ENCODE assay signal across 8 cellular contexts in genomic region chr11:45872513-45873356, GRCh38. TPM values are rescaled to one million over a fixed set of nuclear protein-coding genes. Genes with fewer than 3 reads are reported as not detected.
A peak's percentile ranks its signal among the peaks of the same experiment; 100 is the strongest.
DNase-seq lines count a peak whose midpoint lies in the region; ATAC-seq, FAIRE-seq and TF ChIP-seq lines count a peak whose summit lies in the region.

No MANE protein-coding gene starts in this region.

- in situ Hi-C loops in K562 (cut with MboI): no loop called here

- H3K9me3 ChIP-seq in OCI-LY3 (ENCODE audit: insufficient read depth, low read length) (no peaks in the 10 kb centered on the region), K562 (replicated peaks; ENCODE audit: control insufficient read depth, insufficient read depth, low read depth, low read length) (no peaks in the 10 kb centered on the region)

- ATAC-seq in K562 (peak; percentile 100), HG02938 (IDR thresholded peaks at IDR 0.05; ENCODE audit: unreplicated experiment) (no peak)

- no peaks in the 10 kb centered on the region for H3K79me2 ChIP-seq in OCI-LY3 (ENCODE audit: low read length)
- no peaks in the 10 kb centered on the region for H3K79me2 ChIP-seq in K562 (ENCODE audit: control insufficient read depth, insufficient read depth, low read length)

- DNase-seq in DMS153 (lab: John Stamatoyannopoulos, UW): peak; percentile 35
- DNase-seq in HPDE6-E6E7 (ENCODE audit: extremely low spot score): peak; percentile 64
- peak; percentile 76 to 81 (median 77) for DNase-seq in K562 (ENCODE audit: extremely low read depth in 1 of 4, low spot score in 3 of 4)
- peak; percentile 58 for DNase-seq in iPS DF 4.7 (ENCODE audit: extremely low read depth, low spot score)
- peak; percentile 18 to 19 for DNase-seq in stimulated activated CD4-positive, alpha-beta T cell treated with anti-CD3 and anti-CD28 coated beads, Interleukin-15, amount 100 ng/mL, for 48 hours (ENCODE audit: low read depth in 2 of 2)
- no peak for DNase-seq in GF-D8 (lab: John Stamatoyannopoulos, UW)

- H4K20me1 ChIP-seq in OCI-LY3 (ENCODE audit: insufficient read depth, low read length): peaks cover 12% of the 10 kb centered on the region
- H4K20me1 ChIP-seq in K562 (replicated peaks; ENCODE audit: control insufficient read depth, insufficient read depth, low read length): peaks cover 12% of the 10 kb centered on the region; the same call in 1 of the 2 replicates

- no peak overlapping the region for H3K9ac ChIP-seq in OCI-LY3 (ENCODE audit: low read length)
- H3K9ac ChIP-seq in K562 (ENCODE audit: insufficient read depth in 1 of 2, low read depth in 2 of 2, low read length in 2 of 2): no peak overlapping the region

- no peaks in the 10 kb centered on the region for H3K27me3 ChIP-seq in OCI-LY3 (ENCODE audit: low read depth, low read length)
- H3K27me3 ChIP-seq in K562 (ENCODE audit: control insufficient read depth in 2 of 2, insufficient read depth in 2 of 2, low read length in 2 of 2): no peaks in the 10 kb centered on the region

- intact Hi-C loops in K562 (cut with micrococcal nuclease): loop anchor here (1.0 to 10.0 kb wide), 2 partner anchors 72 to 134 kb away; no protein-coding TSS in a partner anchor

- BruUV-seq in K562 (replicated peaks; lab: Mats Ljungman, UMichigan): no TSS peak

- CTCF ChIA-PET in K562 (lab: Yijun Ruan, JAX; ENCODE audit: low intra/inter-chr PET ratio): interaction anchor here (0.6 to 1.7 kb wide), 4 partner anchors 96 to 442 kb away, joined by 3 to 6 read pairs (median 4); no protein-coding TSS in a partner anchor

- POLR2A ChIA-PET in K562 (lab: Yijun Ruan, JAX): interaction anchor here (1.0 to 4.4 kb wide), 4 partner anchors 11 to 16 kb away, joined by 3 to 21 read pairs (median 4); no protein-coding TSS in a partner anchor

- H3K9me1 ChIP-seq in K562 (ENCODE audit: control insufficient read depth, insufficient read depth, low read length): no peaks in the 10 kb centered on the region

- peak; percentile 74 to 93 for TF ChIP-seq RAD21 in K562 (CRISPR knock-in tag; conservative IDR thresholded peaks at IDR 0.05 in 1 of 2, IDR thresholded peaks at IDR 0.05 in 1 of 2)

- no peak for TF ChIP-seq EP300 in K562 (IDR thresholded peaks at IDR 0.05; ENCODE audit: low read length)

- TF ChIP-seq POLR2A in K562 (conservative IDR thresholded peaks at IDR 0.05): no peak

- H2AFZ ChIP-seq in OCI-LY3 (ENCODE audit: low read depth, low read length) (no peak overlapping the region), K562 (ENCODE audit: low read depth, low read length) (no peak overlapping the region)

- H3K4me3 ChIP-seq in OCI-LY3 (ENCODE audit: low read length) (no peak overlapping the region), K562 (no peak overlapping the region)

- no peaks in the 10 kb centered on the region for H3K4me1 ChIP-seq in OCI-LY3 (ENCODE audit: low read length)
- peaks cover 0 to 8% of the 10 kb centered on the region in 2 experiments; a peak in 3 of 5 replicates for H3K4me1 ChIP-seq in K562 (replicated peaks in 1 of 2; ENCODE audit: control insufficient read depth in 2 of 2, insufficient read depth in 2 of 2, low read length in 2 of 2)

- H3K27ac ChIP-seq in OCI-LY3 (ENCODE audit: low read length) (no peak overlapping the region), K562 (ENCODE audit: extremely low read depth, low read depth, low read length) (no peak overlapping the region)

- 60% methylated on average over 9 of the region's 10 CpGs for WGBS in K562 (ENCODE audit: insufficient coverage, low coverage, missing lambda C conversion rate)

- no peak overlapping the region for H3K4me2 ChIP-seq in OCI-LY3 (ENCODE audit: low read length)
- no peak overlapping the region for H3K4me2 ChIP-seq in K562 (ENCODE audit: insufficient read depth, low read length)

- TF ChIP-seq CTCF in OCI-LY3 (IDR thresholded peaks at IDR 0.05; ENCODE audit: low read depth, low read length): peak; percentile 60
- peak; percentile 83 to 89 (median 86) for TF ChIP-seq CTCF in K562 (IDR thresholded peaks at IDR 0.05 in 2 of 3, conservative IDR thresholded peaks at IDR 0.05 in 1 of 3; ENCODE audit: insufficient read depth in 2 of 3, low read depth in 1 of 3, low read length in 3 of 3)

- FAIRE-seq in K562 (lab: Jason Lieb, UNC): peak; percentile 78

- H3K36me3 ChIP-seq in OCI-LY3 (replicated peaks; ENCODE audit: low read depth, low read length) (peaks cover 59% of the 10 kb centered on the region), K562 (ENCODE audit: control insufficient read depth, insufficient read depth, low read length) (peaks cover 84% of the 10 kb centered on the region)

RNA-seq across cellular contexts. Expression of gene MAPK8IP1, which starts 12.7 kb away (rescaled TPM):
- total RNA-seq in K562 (2011; cell fraction: chromatin; rRNA removed; ENCODE audit: low replicate concordance): 1.4 and 6.4 TPM in 2 replicates
- total RNA-seq in K562 (2011; cell fraction: nucleolus; rRNA removed): 4.3 and 4.5 TPM in 2 replicates
- 2.4 and 2.6 TPM in 2 replicates for total RNA-seq in K562 (2011; cell fraction: nucleoplasm; rRNA removed)
- total RNA-seq in K562 (2014; rRNA removed): 5.4 and 8.0 TPM in 2 replicates
- total RNA-seq in K562 (2014; rRNA removed; fragmentation: Illumina TruSeq; extraction: Trizol): 0.89 and 1.5 TPM in 2 replicates
- total RNA-seq in K562 (2015; rRNA removed; fragmentation: Illumina TruSeq; extraction: Trizol): 2.1 and 2.3 TPM in 2 replicates
- 6.6 and 6.9 TPM in 2 replicates for total RNA-seq in K562 (2021)
- polyA plus RNA-seq in K562 (2011; rRNA removed): 2.5 and 3.9 TPM in 2 replicates
- polyA plus RNA-seq in K562 (2011; cell fraction: cytosol; rRNA removed): 4.4 and 9.8 TPM in 2 replicates
- 7.2 and 11.0 TPM in 2 replicates for polyA plus RNA-seq in K562 (2011; cell fraction: nucleus; rRNA removed)
- 3.3 and 3.7 TPM in 2 replicates for polyA plus RNA-seq in K562 (2012)
- 2.9 and 4.0 TPM in 2 replicates for polyA plus RNA-seq in K562 (2014; fragmentation: Illumina TruSeq; extraction: Trizol)
- polyA plus RNA-seq in K562 (2014; fragmentation: Nextera tagmentation; extraction: Ambion mirVana): under 1 TPM; 0.13 to 0.14 TPM
- 4.3 and 4.9 TPM in 2 replicates for polyA plus RNA-seq in K562 (2014; rRNA removed)
- 1.6 and 1.7 TPM in 2 replicates for polyA minus RNA-seq in K562 (2011; rRNA and poly(A)+ RNA removed)
- polyA minus RNA-seq in K562 (2011; cell fraction: cytosol; rRNA and poly(A)+ RNA removed): 4.6 and 9.6 TPM in 2 replicates
- 1.5 and 1.7 TPM in 2 replicates for polyA minus RNA-seq in K562 (2011; cell fraction: nucleus; rRNA and poly(A)+ RNA removed)

RNA-seq across cellular contexts. Expression of gene CRY2, which starts 25.5 kb away (rescaled TPM):
- total RNA-seq in K562 (2011; cell fraction: chromatin; rRNA removed; ENCODE audit: low replicate concordance): 74.3 and 112 TPM in 2 replicates
- 59.2 and 64.6 TPM in 2 replicates for total RNA-seq in K562 (2011; cell fraction: nucleolus; rRNA removed)
- total RNA-seq in K562 (2011; cell fraction: nucleoplasm; rRNA removed): 69.7 and 90.4 TPM in 2 replicates
- total RNA-seq in K562 (2014; rRNA removed) (15.1 and 18.3 TPM in 2 replicates), K562 (2014; rRNA removed; fragmentation: Illumina TruSeq; extraction: Trizol) (8.5 and 10.4 TPM in 2 replicates), K562 (2015; rRNA removed; fragmentation: Illumina TruSeq; extraction: Trizol) (10.9 and 13.3 TPM in 2 replicates), K562 (2021) (23.9 and 24.0 TPM in 2 replicates)
- polyA plus RNA-seq in K562 (2011; rRNA removed) (15.8 and 21.7 TPM in 2 replicates), K562 (2014; fragmentation: Illumina TruSeq; extraction: Trizol) (14.5 and 14.8 TPM in 2 replicates), K562 (2014; fragmentation: Nextera tagmentation; extraction: Ambion mirVana) (1 to 10 TPM; 2.3 to 3.3 TPM), K562 (2014; rRNA removed) (13.5 and 17.1 TPM in 2 replicates)
- polyA plus RNA-seq in K562 (2011; cell fraction: cytosol; rRNA removed): 16.3 and 16.9 TPM in 2 replicates
- polyA plus RNA-seq in K562 (2011; cell fraction: nucleus; rRNA removed): 59.5 and 77.3 TPM in 2 replicates
- polyA plus RNA-seq in K562 (2012): 10.6 and 11.5 TPM in 2 replicates
- 27.1 and 32.0 TPM in 2 replicates for polyA minus RNA-seq in K562 (2011; rRNA and poly(A)+ RNA removed)
- 17.7 and 18.3 TPM in 2 replicates for polyA minus RNA-seq in K562 (2011; cell fraction: cytosol; rRNA and poly(A)+ RNA removed)
- polyA minus RNA-seq in K562 (2011; cell fraction: nucleus; rRNA and poly(A)+ RNA removed): 28.8 and 31.0 TPM in 2 replicates

RNA-seq across cellular contexts. Expression of gene FREY1, which starts 34.3 kb away (rescaled TPM):
- total RNA-seq in K562 (2011; cell fraction: chromatin; rRNA removed; ENCODE audit: low replicate concordance): 1.1 and 7.5 TPM in 2 replicates
- 3.9 and 5.7 TPM in 2 replicates for total RNA-seq in K562 (2011; cell fraction: nucleolus; rRNA removed)
- 3.1 and 4.0 TPM in 2 replicates for total RNA-seq in K562 (2011; cell fraction: nucleoplasm; rRNA removed)
- 1.5 TPM in 1 of 2 replicates, not detected in the other for total RNA-seq in K562 (2014; rRNA removed)
- total RNA-seq in K562 (2014; rRNA removed; fragmentation: Illumina TruSeq; extraction: Trizol): not detected in 2 replicates
- 0.83 and 1.1 TPM in 2 replicates for total RNA-seq in K562 (2015; rRNA removed; fragmentation: Illumina TruSeq; extraction: Trizol)
- 0.76 and 1.1 TPM in 2 replicates for total RNA-seq in K562 (2021)
- 0.28 TPM in 1 of 2 replicates, not detected in the other for polyA plus RNA-seq in K562 (2011; rRNA removed)
- polyA plus RNA-seq in K562 (2011; cell fraction: cytosol; rRNA removed): 0.72 and 0.74 TPM in 2 replicates
- 1.00 and 1.8 TPM in 2 replicates for polyA plus RNA-seq in K562 (2011; cell fraction: nucleus; rRNA removed)
- polyA plus RNA-seq in K562 (2012): 0.47 and 0.65 TPM in 2 replicates
- 0.25 TPM in 1 of 2 replicates, not detected in the other for polyA plus RNA-seq in K562 (2014; fragmentation: Illumina TruSeq; extraction: Trizol)
- not detected for polyA plus RNA-seq in K562 (2014; fragmentation: Nextera tagmentation; extraction: Ambion mirVana)
- not detected in 2 replicates for polyA plus RNA-seq in K562 (2014; rRNA removed)
- polyA minus RNA-seq in K562 (2011; rRNA and poly(A)+ RNA removed): 0.66 TPM in 1 of 2 replicates, not detected in the other
- not detected in 2 replicates for polyA minus RNA-seq in K562 (2011; cell fraction: cytosol; rRNA and poly(A)+ RNA removed)
- 4.4 and 5.3 TPM in 2 replicates for polyA minus RNA-seq in K562 (2011; cell fraction: nucleus; rRNA and poly(A)+ RNA removed)

RNA-seq across cellular contexts. Expression of gene PEX16, which starts 44.9 kb away (rescaled TPM):
- 11.5 and 39.4 TPM in 2 replicates for total RNA-seq in K562 (2011; cell fraction: chromatin; rRNA removed; ENCODE audit: low replicate concordance)
- total RNA-seq in K562 (2011; cell fraction: nucleolus; rRNA removed): 47.2 and 58.2 TPM in 2 replicates
- total RNA-seq in K562 (2011; cell fraction: nucleoplasm; rRNA removed): 22.8 and 24.3 TPM in 2 replicates
- 43.9 and 48.4 TPM in 2 replicates for total RNA-seq in K562 (2014; rRNA removed)
- 6.0 and 8.9 TPM in 2 replicates for total RNA-seq in K562 (2014; rRNA removed; fragmentation: Illumina TruSeq; extraction: Trizol)
- total RNA-seq in K562 (2015; rRNA removed; fragmentation: Illumina TruSeq; extraction: Trizol): 16.2 and 22.5 TPM in 2 replicates
- 33.7 and 37.3 TPM in 2 replicates for total RNA-seq in K562 (2021)
- 14.6 and 16.6 TPM in 2 replicates for polyA plus RNA-seq in K562 (2011; rRNA removed)
- polyA plus RNA-seq in K562 (2011; cell fraction: cytosol; rRNA removed): 17.9 and 33.5 TPM in 2 replicates
- polyA plus RNA-seq in K562 (2011; cell fraction: nucleus; rRNA removed): 42.7 and 61.1 TPM in 2 replicates
- polyA plus RNA-seq in K562 (2012): 18.8 and 30.4 TPM in 2 replicates
- 7.5 and 20.4 TPM in 2 replicates for polyA plus RNA-seq in K562 (2014; fragmentation: Illumina TruSeq; extraction: Trizol)
- polyA plus RNA-seq in K562 (2014; fragmentation: Nextera tagmentation; extraction: Ambion mirVana): 1 to 10 TPM; 1.5 to 3.9 TPM
- polyA plus RNA-seq in K562 (2014; rRNA removed): 30.8 and 38.3 TPM in 2 replicates
- 7.6 and 8.4 TPM in 2 replicates for polyA minus RNA-seq in K562 (2011; rRNA and poly(A)+ RNA removed)
- 15.4 and 23.8 TPM in 2 replicates for polyA minus RNA-seq in K562 (2011; cell fraction: cytosol; rRNA and poly(A)+ RNA removed)
- 24.3 and 25.0 TPM in 2 replicates for polyA minus RNA-seq in K562 (2011; cell fraction: nucleus; rRNA and poly(A)+ RNA removed)

RNA-seq across cellular contexts. Expression of gene LARGE2, which starts 49.7 kb away (rescaled TPM):
- 10.2 and 37.1 TPM in 2 replicates for total RNA-seq in K562 (2011; cell fraction: chromatin; rRNA removed; ENCODE audit: low replicate concordance)
- 31.2 and 41.2 TPM in 2 replicates for total RNA-seq in K562 (2011; cell fraction: nucleolus; rRNA removed)
- 24.0 and 27.8 TPM in 2 replicates for total RNA-seq in K562 (2011; cell fraction: nucleoplasm; rRNA removed)
- total RNA-seq in K562 (2014; rRNA removed) (6.6 and 8.7 TPM in 2 replicates), K562 (2014; rRNA removed; fragmentation: Illumina TruSeq; extraction: Trizol) (1.7 and 2.5 TPM in 2 replicates), K562 (2015; rRNA removed; fragmentation: Illumina TruSeq; extraction: Trizol) (2.6 and 2.7 TPM in 2 replicates), K562 (2021) (12.6 and 14.1 TPM in 2 replicates)
- polyA plus RNA-seq in K562 (2011; rRNA removed) (7.2 and 12.7 TPM in 2 replicates), K562 (2014; fragmentation: Illumina TruSeq; extraction: Trizol) (8.9 and 16.3 TPM in 2 replicates), K562 (2014; fragmentation: Nextera tagmentation; extraction: Ambion mirVana) (under 1 TPM; 0.56 to 0.80 TPM), K562 (2014; rRNA removed) (12.4 and 15.8 TPM in 2 replicates)
- polyA plus RNA-seq in K562 (2011; cell fraction: cytosol; rRNA removed): 14.0 and 25.6 TPM in 2 replicates
- 41.1 and 66.6 TPM in 2 replicates for polyA plus RNA-seq in K562 (2011; cell fraction: nucleus; rRNA removed)
- 6.0 and 6.7 TPM in 2 replicates for polyA plus RNA-seq in K562 (2012)
- polyA minus RNA-seq in K562 (2011; rRNA and poly(A)+ RNA removed): 2.7 and 3.1 TPM in 2 replicates
- 4.4 and 4.6 TPM in 2 replicates for polyA minus RNA-seq in K562 (2011; cell fraction: cytosol; rRNA and poly(A)+ RNA removed)
- 7.1 and 8.6 TPM in 2 replicates for polyA minus RNA-seq in K562 (2011; cell fraction: nucleus; rRNA and poly(A)+ RNA removed)
